ENCODE assay signal across 8 cellular contexts in the genomic region with DNA sequence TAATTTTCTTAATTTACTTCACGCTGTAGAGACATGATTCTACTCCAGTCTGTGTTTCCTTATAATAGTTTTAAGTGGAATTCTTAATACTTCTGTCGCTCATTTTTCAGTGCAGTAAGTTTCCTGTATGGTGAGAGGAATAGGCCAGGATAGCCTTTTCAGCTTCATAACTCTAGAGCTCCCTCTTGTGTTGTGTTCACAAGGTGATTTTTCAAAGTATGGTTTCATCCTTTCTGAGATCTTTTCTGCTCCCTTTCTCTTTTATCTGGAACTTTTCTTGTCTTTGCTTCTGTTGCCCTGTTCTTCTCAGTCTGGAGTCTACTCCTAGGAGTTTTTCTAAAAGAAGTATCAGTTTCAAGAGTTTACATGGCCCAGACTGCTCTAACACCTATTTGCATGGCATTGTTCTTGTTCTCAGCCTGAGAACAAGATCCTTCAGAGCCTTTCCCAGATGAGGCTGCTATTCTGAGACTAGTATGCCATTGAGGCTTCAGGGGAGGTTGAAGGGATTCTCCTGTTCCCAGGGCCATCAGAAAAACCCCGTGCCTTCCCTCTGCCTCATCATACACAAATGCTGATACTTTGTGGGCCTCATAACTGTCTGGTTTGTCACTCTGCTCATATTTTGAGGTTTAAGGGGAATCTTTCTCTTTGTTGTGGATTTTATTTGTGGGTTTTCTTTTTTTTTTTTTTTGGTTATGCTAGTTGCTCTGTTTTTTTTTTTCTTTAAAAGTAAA. TPM values are rescaled to one million over a fixed set of nuclear protein-coding genes. Genes with fewer than 3 reads are reported as not detected.
DNase-seq lines count a peak whose midpoint lies in the region; ATAC-seq and TF ChIP-seq lines count a peak whose summit lies in the region.

No MANE protein-coding gene starts in this region.

- no peak overlapping the region for H2BK12ac ChIP-seq in H9 (ENCODE audit: insufficient read length, low read depth, low read length)

- H3K9ac ChIP-seq in H9 (ENCODE audit: extremely low read depth, insufficient read length, low read length): no peak overlapping the region

- no peak overlapping the region for H2AK5ac ChIP-seq in H9 (ENCODE audit: insufficient read length, low read length)

- H4K5ac ChIP-seq in H9 (ENCODE audit: insufficient read length, low read depth, low read length): no peak overlapping the region

- H3K4ac ChIP-seq in H9 (ENCODE audit: low read depth, low read length): no peak overlapping the region

- peak overlapping the region in 2 of 3 experiments; percentile 41 to 68; a peak in 3 of 7 replicates for H3K27ac Mint-ChIP-seq in H9

- peaks cover 4 to 7% of the 10 kb centered on the region in 2 experiments for H3K4me1 Mint-ChIP-seq in H9

- no peak overlapping the region for H3K56ac ChIP-seq in H9 (ENCODE audit: insufficient read length, low read depth, low read length)

- H3K23ac ChIP-seq in H9 (ENCODE audit: insufficient read length, low read depth, low read length): no peak overlapping the region

- H2BK120ac ChIP-seq in H9 (ENCODE audit: low read depth, low read length, poor library complexity, severe bottlenecking): no peak overlapping the region

- no peaks in the 10 kb centered on the region for H3K79me1 ChIP-seq in H9 (ENCODE audit: insufficient read depth, low read depth, low read length, poor library complexity, severe bottlenecking)

- H2BK5ac ChIP-seq in H9 (ENCODE audit: insufficient read length, low read length): no peak overlapping the region

- peaks cover 7 to 8% of the 10 kb centered on the region in 2 experiments for H3K9me3 Mint-ChIP-seq in H9

- no peaks in the 10 kb centered on the region for H3K27me3 Mint-ChIP-seq in H9 (ENCODE audit: low read depth)

- H3K27me3 ChIP-seq in H9 (ENCODE audit: insufficient read depth, low read length): no peaks in the 10 kb centered on the region

- no peaks in the 10 kb centered on the region for H3K9me3 ChIP-seq in H9 (ENCODE audit: control insufficient read depth, low read depth, low read length)

- no peak overlapping the region for H3K14ac ChIP-seq in H9 (ENCODE audit: insufficient read depth, low read length)

- H2BK20ac ChIP-seq in H9 (ENCODE audit: low read depth, low read length, poor library complexity, severe bottlenecking): no peak overlapping the region

- H4K91ac ChIP-seq in H9 (ENCODE audit: insufficient read length, low read depth, low read length): no peak overlapping the region

- no peaks in the 10 kb centered on the region for H4K20me1 ChIP-seq in H9 (ENCODE audit: control insufficient read depth, insufficient read depth, insufficient read length)

- H3K18ac ChIP-seq in H9 (ENCODE audit: insufficient read length, low read depth, low read length): no peak overlapping the region

- H3K36me3 Mint-ChIP-seq in H9 (ENCODE audit: insufficient read depth in 1 of 3, low read depth in 3 of 3): peaks cover 22 to 26% (median 25%) of the 10 kb centered on the region in 3 experiments

- no peaks in the 10 kb centered on the region for H3K79me2 ChIP-seq in H9 (ENCODE audit: insufficient read depth, low read length)

- peak; percentile 80 for TF ChIP-seq CTCF in H9 (conservative IDR thresholded peaks at IDR 0.05)

- DNase-seq in NCI-H1417 (lab: John Stamatoyannopoulos, UW): peak in 2 of 3 experiments; percentile 3 to 51
- no peak for DNase-seq in NCI-H1417 treated with DMSO at 0.1 percent for 48 hours (lab: John Stamatoyannopoulos, UW)
- no peak for DNase-seq in H9
- DNase-seq in NCI-H69 (lab: John Stamatoyannopoulos, UW): peak; percentile 52
- DNase-seq in central memory CD4-positive, alpha-beta T cell: peak; percentile 41
- no peak for DNase-seq in left lobe of liver (ENCODE audit: low spot score)
- no peak for DNase-seq in stimulated activated CD4-positive, alpha-beta T cell treated with anti-CD3 and anti-CD28 coated beads, Interleukin-1b, Interleukin-23, amount 100 ng/mL, for 48 hours
- DNase-seq in activated naive CD4-positive, alpha-beta T cell (lab: John Stamatoyannopoulos, UW): no peak

- H3K4me2 ChIP-seq in H9 (ENCODE audit: insufficient read depth, insufficient read length, low read length): no peak overlapping the region

- H2BK15ac ChIP-seq in H9 (ENCODE audit: low read depth, low read length): no peak overlapping the region

- H3T11ph ChIP-seq in H9 (ENCODE audit: low read length): no peak overlapping the region

- ATAC-seq in left lobe of liver: peak; percentile 91

- H3K27ac ChIP-seq in H9 (ENCODE audit: insufficient read length, low read depth, low read length): no peak overlapping the region

- no peaks in the 10 kb centered on the region for H3K23me2 ChIP-seq in H9 (ENCODE audit: insufficient read length, low read depth, low read length, poor library complexity, severe bottlenecking)

- H3K4me1 ChIP-seq in H9 (ENCODE audit: insufficient read depth, low read length): no peaks in the 10 kb centered on the region

- no peak overlapping the region for H3K4me3 Mint-ChIP-seq in H9

- WGBS in H9 (ENCODE audit: extremely low coverage, insufficient read length, low lambda C conversion rate): no CpG with 5 or more reads among the region's 3 CpGs

- no peak overlapping the region for H2AFZ ChIP-seq in H9 (ENCODE audit: low read length)

- no peak overlapping the region for H4K8ac ChIP-seq in H9 (replicated peaks; ENCODE audit: insufficient read length, low read depth, low read length)

RNA-seq across cellular contexts. Expression of a gene that starts 21.8 kb away (rescaled TPM):
- 50.6 and 57.5 TPM in 2 replicates for total RNA-seq in H9 (2021)
- total RNA-seq in left lobe of liver: 58.9 TPM

RNA-seq across cellular contexts. Expression of a gene that starts 29.6 kb away (rescaled TPM):
- total RNA-seq in H9 (2021) (not detected in 2 replicates), left lobe of liver (not detected)

Comparison
In these comparisons a context has a peak if more than half of its experiments do, and no peak if none do; other contexts are left out.
1. DNase-seq: peak in NCI-H1417 (2 of 3), NCI-H69 (single experiment) and central memory CD4-positive, alpha-beta T cell (single experiment); none in NCI-H1417 treated with DMSO at 0.1 percent for 48 hours (single experiment), H9 (single experiment), left lobe of liver (single experiment), stimulated activated CD4-positive, alpha-beta T cell treated with anti-CD3 and anti-CD28 coated beads, Interleukin-1b, Interleukin-23, amount 100 ng/mL, for 48 hours (single experiment) and activated naive CD4-positive, alpha-beta T cell (0 of 4).